Comparison of ENCODE assay signal across 8 cellular contexts in the genomic region with DNA sequence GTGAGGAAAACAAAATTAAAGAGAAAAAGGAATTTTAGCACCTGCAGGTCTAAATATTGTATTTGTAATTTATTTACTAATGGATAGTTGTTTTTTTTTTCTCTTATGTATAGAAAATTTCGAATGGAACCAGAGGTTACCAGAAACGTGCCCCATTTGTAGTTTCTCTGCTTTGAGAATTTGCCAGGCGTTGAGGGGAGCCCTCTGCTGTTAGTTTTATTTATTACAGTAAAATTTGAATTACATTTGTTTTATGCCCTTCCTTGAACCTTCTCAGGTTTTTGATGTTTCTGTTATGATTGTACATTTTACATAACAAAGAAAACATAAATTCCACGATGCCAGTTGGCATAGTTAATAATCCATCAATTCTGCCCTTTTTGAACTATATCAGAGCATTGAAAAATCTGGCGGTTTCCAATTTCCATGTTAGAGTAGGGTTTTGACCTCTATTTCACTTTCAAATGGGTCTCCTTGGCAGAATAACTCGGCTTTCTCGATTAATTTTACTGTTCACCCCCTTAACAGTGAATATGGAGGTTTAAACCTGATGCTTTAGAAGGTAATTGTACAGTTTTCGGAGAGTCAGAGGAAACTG. TPM values are rescaled to one million over a fixed set of nuclear protein-coding genes. Genes with fewer than 3 reads are reported as not detected.
A peak's percentile ranks its signal among the peaks of the same experiment; 100 is the strongest.
DNase-seq lines count a peak whose midpoint lies in the region; ATAC-seq and TF ChIP-seq lines count a peak whose summit lies in the region.

No MANE protein-coding gene starts in this region.

- H3K4me3 ChIP-seq in AG04450 (ENCODE audit: low read depth, low read length): no peak overlapping the region
- no peak overlapping the region for H3K4me3 ChIP-seq in dorsolateral prefrontal cortex
- no peak overlapping the region for H3K4me3 ChIP-seq in neural progenitor cell

- H3K4me1 ChIP-seq in neural progenitor cell: no peaks in the 10 kb centered on the region

- H3K27me3 Mint-ChIP-seq in neural progenitor cell (ENCODE audit: insufficient read depth, low read depth): peaks cover 2% of the 10 kb centered on the region

- TF ChIP-seq CTCF in AG04450 (IDR thresholded peaks at IDR 0.05; ENCODE audit: low read depth, low read length) (peak; percentile 65), GM13976 (IDR thresholded peaks at IDR 0.05; ENCODE audit: borderline replicate concordance, control extremely low read depth, extremely low read depth, insufficient read depth, missing control alignments) (peak; percentile 40), dorsolateral prefrontal cortex (IDR thresholded peaks at IDR 0.05 in 54 of 56, conservative IDR thresholded peaks at IDR 0.05 in 2 of 56; ENCODE audit: low read depth in 1 of 56, partially characterized antibody in 56 of 56) (peak; percentile 55 to 90 (median 76)), neural progenitor cell (IDR thresholded peaks at IDR 0.05) (peak; percentile 76)

- intact Hi-C loops in dorsolateral prefrontal cortex (cut with DNase I): loop anchor here (5.0 kb wide), 1 partner anchor 130 kb away; no protein-coding TSS in a partner anchor

- no peak overlapping the region for H3K4me3 Mint-ChIP-seq in neural progenitor cell

- H3K27ac Mint-ChIP-seq in neural progenitor cell: no peak overlapping the region

- no peaks in the 10 kb centered on the region for H3F3A ChIP-seq in neural progenitor cell (ENCODE audit: low read depth)

- H3K9ac ChIP-seq in neural progenitor cell: no peak overlapping the region

- H3K9me3 ChIP-seq in AG04450 (ENCODE audit: control insufficient read depth, insufficient read depth, low read length): no peaks in the 10 kb centered on the region; the same call in 1 of the 2 replicates
- no peaks in the 10 kb centered on the region for H3K9me3 ChIP-seq in neural progenitor cell (ENCODE audit: low read depth)

- peaks cover 18% of the 10 kb centered on the region for H3K4me1 Mint-ChIP-seq in neural progenitor cell

- no peak overlapping the region for H3K4me2 ChIP-seq in neural progenitor cell

- H3K36me3 ChIP-seq in neural progenitor cell: no peaks in the 10 kb centered on the region

- H3K9me3 Mint-ChIP-seq in neural progenitor cell: peaks cover 2% of the 10 kb centered on the region

- ATAC-seq in HG02588 (IDR thresholded peaks at IDR 0.05; ENCODE audit: unreplicated experiment): no peak

- H4K20me1 ChIP-seq in neural progenitor cell (ENCODE audit: low read depth): no peaks in the 10 kb centered on the region

- in situ Hi-C loops in GM13976 (cut with MboI; ENCODE audit: low sequenced_read_pairs, unreplicated experiment): no loop called here

- H3K27me3 ChIP-seq in AG04450 (ENCODE audit: control insufficient read depth, insufficient read depth, low read length) (no peaks in the 10 kb centered on the region), dorsolateral prefrontal cortex (no peaks in the 10 kb centered on the region), neural progenitor cell (no peaks in the 10 kb centered on the region)

- no peak for DNase-seq in AG04450 (ENCODE audit: low read depth, low spot score)
- peak; percentile 47 for DNase-seq in GM13976 (ENCODE audit: low spot score)
- DNase-seq in NCI-H526 treated with DMSO at 0.1 percent for 48 hours (lab: John Stamatoyannopoulos, UW): peak; percentile 29
- no peak for DNase-seq in dorsolateral prefrontal cortex
- peak; percentile 32 for DNase-seq in neural progenitor cell (ENCODE audit: low spot score)
- DNase-seq in NCI-H2107 treated with DMSO at 0.1 percent for 48 hours (lab: John Stamatoyannopoulos, UW; ENCODE audit: unreplicated experiment): no peak
- no peak for DNase-seq in NOMO-1 treated with DMSO at 0.1 percent for 48 hours (lab: John Stamatoyannopoulos, UW; ENCODE audit: unreplicated experiment)

- no peak overlapping the region for H3K27ac ChIP-seq in AG04450 (ENCODE audit: low read depth, low read length)
- H3K27ac ChIP-seq in dorsolateral prefrontal cortex: no peak overlapping the region
- no peak overlapping the region for H3K27ac ChIP-seq in neural progenitor cell

- CTCF ChIA-PET in AG04450 (lab: Charles Lee): interaction anchor here (0.8 to 4.4 kb wide), 9 partner anchors 14 to 225 kb away, joined by 3 to 41 read pairs (median 4); partner anchors contain the start of genes FAM229B, LAMA4 and TUBE1

- POLR2A ChIA-PET in AG04450 (lab: Yijun Ruan, JAX): no interaction called here

- H3K79me2 ChIP-seq in neural progenitor cell (ENCODE audit: low read depth): no peaks in the 10 kb centered on the region

- H2AFZ ChIP-seq in neural progenitor cell (replicated peaks): peak overlapping the region; percentile 58

- no peaks in the 10 kb centered on the region for H3K36me3 Mint-ChIP-seq in neural progenitor cell

RNA-seq across cellular contexts. Expression of gene RFPL4B, which starts 35.1 kb away (rescaled TPM):
- polyA plus RNA-seq in AG04450 (2011; rRNA removed): not detected in 2 replicates
- not detected in 2 replicates for polyA minus RNA-seq in AG04450 (2011; rRNA and poly(A)+ RNA removed)
- total RNA-seq in dorsolateral prefrontal cortex (under 1 TPM in 4 of 120 experiments, not detected in 116; 0.25 to 0.48 (median 0.41) TPM), neural progenitor cell (ENCODE audit: low replicate concordance) (not detected in 2 replicates)

RNA-seq across cellular contexts. Expression of gene LAMA4, which starts 57.7 kb away (rescaled TPM):
- polyA plus RNA-seq in AG04450 (2011; rRNA removed): 231 and 246 TPM in 2 replicates
- 415 and 507 TPM in 2 replicates for polyA minus RNA-seq in AG04450 (2011; rRNA and poly(A)+ RNA removed)
- 10 to 100 TPM; 11.7 to 46.8 (median 26.5) TPM for total RNA-seq in dorsolateral prefrontal cortex
- total RNA-seq in neural progenitor cell (ENCODE audit: low replicate concordance): 0.50 and 0.56 TPM in 2 replicates

Comparison
In these comparisons a context has a peak if more than half of its experiments do, and no peak if none do; other contexts are left out.
1. DNase-seq: peak in GM13976 (single experiment), NCI-H526 treated with DMSO at 0.1 percent for 48 hours (single experiment) and neural progenitor cell (single experiment); none in AG04450 (single experiment), dorsolateral prefrontal cortex (0 of 10), NCI-H2107 treated with DMSO at 0.1 percent for 48 hours (single experiment) and NOMO-1 treated with DMSO at 0.1 percent for 48 hours (single experiment).
2. Peak in every context shown above with its lines, with median percentiles within 50 percentile points of each other: CTCF ChIP-seq.